Comparison of ENCODE assay signal across 12 cellular contexts in genomic region chr15:29888651-29889050, GRCh38.
DNase-seq lines count a peak whose midpoint lies in the region; ATAC-seq and TF ChIP-seq lines count a peak whose summit lies in the region.
"Had no signal": no experiment of that assay in that cellular context is flagged by ENCODE, and none has a peak within 500 bp of the region (broad histone marks: within the 10 kb centered on the region; RNA-seq: fewer than 3 reads in every experiment).

No MANE protein-coding gene starts in this region.

- no peaks in the 10 kb centered on the region for H3K9me3 ChIP-seq in iPS-15b (ENCODE audit: control insufficient read depth, insufficient read depth, low read length)

- H4K20me1 ChIP-seq in GM23338 (replicated peaks; ENCODE audit: insufficient read depth), result no peaks in the 10 kb centered on the region

- H3F3A ChIP-seq in GM23338 (replicated peaks; ENCODE audit: low read depth), result no peaks in the 10 kb centered on the region

- in situ Hi-C loops in brain microvascular endothelial cell (cut with HindIII; ENCODE audit: low pct_ligation_motif_present, low sequenced_read_pairs), result no loop called here

- no peaks in the 10 kb centered on the region for H3K27me3 ChIP-seq in GM23338 (ENCODE audit: insufficient read depth)
- no peaks in the 10 kb centered on the region for H3K27me3 ChIP-seq in brain microvascular endothelial cell (replicated peaks)
- H3K27me3 ChIP-seq in iPS-15b (ENCODE audit: control insufficient read depth, insufficient read depth, low read length), result no peaks in the 10 kb centered on the region

- H3K36me3 ChIP-seq in GM23338 (ENCODE audit: insufficient read depth), result no peaks in the 10 kb centered on the region
- no peaks in the 10 kb centered on the region for H3K36me3 ChIP-seq in brain microvascular endothelial cell (replicated peaks)
- no peaks in the 10 kb centered on the region for H3K36me3 ChIP-seq in iPS-15b (ENCODE audit: control insufficient read depth, insufficient read depth, low read length)

- peaks cover 8% of the 10 kb centered on the region for H3K27me3 Mint-ChIP-seq in GM23338 (ENCODE audit: insufficient read depth, low read depth, poor library complexity)

- H3K79me2 ChIP-seq in GM23338 (replicated peaks; ENCODE audit: insufficient read depth), result no peaks in the 10 kb centered on the region

- ATAC-seq in GM23338 (peak; percentile 90), HG03135 (IDR thresholded peaks at IDR 0.05; ENCODE audit: unreplicated experiment) (no peak), HG02870 (IDR thresholded peaks at IDR 0.05; ENCODE audit: unreplicated experiment) (no peak)
- ATAC-seq: CD8-positive, alpha-beta T cell had no signal

- H3K27ac Mint-ChIP-seq in GM23338, result peak overlapping the region; percentile 42; the same call in 1 of the 2 replicates
- H3K27ac Mint-ChIP-seq: activated CD4-positive, alpha-beta T cell treated with anti-CD3 and anti-CD28 coated beads, Interleukin-2, amount 10 ng/mL, durations not matched to agents 7 days and 5 days; CD8-positive, alpha-beta T cell had no signal

- peak overlapping the region; percentile 15; the same call in 1 of the 2 replicates for H3K27ac ChIP-seq in GM23338 (ENCODE audit: low read depth)
- peak overlapping the region; percentile 64 for H3K27ac ChIP-seq in brain microvascular endothelial cell
- H3K27ac ChIP-seq: RWPE1 had no signal

- peaks cover 12% of the 10 kb centered on the region; the same call in 1 of the 2 replicates for H3K9me2 ChIP-seq in GM23338 (ENCODE audit: insufficient read depth)

- peaks cover 27% of the 10 kb centered on the region for H3K4me1 ChIP-seq in GM23338 (ENCODE audit: insufficient read depth)
- peaks cover 20% of the 10 kb centered on the region for H3K4me1 ChIP-seq in iPS-15b (ENCODE audit: control insufficient read depth, insufficient read depth, low read length)

- H3K9me3 Mint-ChIP-seq in GM23338, result peaks cover 4% of the 10 kb centered on the region; the same call in 1 of the 3 replicates
- H3K9me3 Mint-ChIP-seq: activated CD4-positive, alpha-beta T cell treated with anti-CD3 and anti-CD28 coated beads, Interleukin-2, amount 10 ng/mL, durations not matched to agents 7 days and 5 days; CD8-positive, alpha-beta T cell had no signal

- DNase-seq in GM23338 (ENCODE audit: low spot score), result peak; percentile 62
- DNase-seq in brain microvascular endothelial cell, result peak; percentile 88
- peak; percentile 9 for DNase-seq in renal cortical epithelial cell (ENCODE audit: low read depth)
- no peak for DNase-seq in NK-92 treated with Interleukin-12 subunit alpha and Interleukin-12 subunit beta, amount 100 ng/mL, for 24 hours (lab: John Stamatoyannopoulos, UW)
- no peak for DNase-seq in NCI-H2196 (lab: John Stamatoyannopoulos, UW; ENCODE audit: unreplicated experiment)
- DNase-seq: activated CD4-positive, alpha-beta T cell treated with anti-CD3 and anti-CD28 coated beads, Interleukin-2, amount 10 ng/mL, durations not matched to agents 7 days and 5 days; CD8-positive, alpha-beta T cell; NCI-H1436 treated with DMSO at 0.1 percent for 48 hours had no signal

- H3K36me3 Mint-ChIP-seq in GM23338 (ENCODE audit: low read depth), result peaks cover 5% of the 10 kb centered on the region; the same call in 1 of the 3 replicates
- H3K36me3 Mint-ChIP-seq: CD8-positive, alpha-beta T cell had no signal

- TF ChIP-seq CTCF in GM23338 (conservative IDR thresholded peaks at IDR 0.05; ENCODE audit: low read depth in 2 of 2) (no peak), brain microvascular endothelial cell (IDR thresholded peaks at IDR 0.05; ENCODE audit: low read depth, low read length, missing control alignments) (no peak)

- no peak overlapping the region for H2AFZ ChIP-seq in GM23338

- peak overlapping the region; percentile 10 for H3K9ac ChIP-seq in iPS-15b (ENCODE audit: low read depth, low read length)

- peaks cover 28% of the 10 kb centered on the region for H3K4me1 Mint-ChIP-seq in GM23338
- H3K4me1 Mint-ChIP-seq: activated CD4-positive, alpha-beta T cell treated with anti-CD3 and anti-CD28 coated beads, Interleukin-2, amount 10 ng/mL, durations not matched to agents 7 days and 5 days had no signal

- peak overlapping the region; percentile 33; the same call in 2 of the 3 replicates for H3K4me3 Mint-ChIP-seq in GM23338
- H3K4me3 Mint-ChIP-seq: activated CD4-positive, alpha-beta T cell treated with anti-CD3 and anti-CD28 coated beads, Interleukin-2, amount 10 ng/mL, durations not matched to agents 7 days and 5 days; CD8-positive, alpha-beta T cell had no signal

- peak overlapping the region; percentile 59 for H3K4me2 ChIP-seq in GM23338

- no peak overlapping the region for H3K4me3 ChIP-seq in GM23338
- no peak overlapping the region for H3K4me3 ChIP-seq in brain microvascular endothelial cell (ENCODE audit: low read depth, low read length)
- no peak overlapping the region for H3K4me3 ChIP-seq in iPS-15b (ENCODE audit: low read depth, low read length)

TF ChIP-seq in GM23338, 12 proteins besides CTCF, POLR2A, EP300 and RAD21 (continues in another document):
- TF ChIP-seq EZH2 (IDR thresholded peaks at IDR 0.05; ENCODE audit: low read depth, unreplicated experiment) (no peak), REST (IDR thresholded peaks at IDR 0.05; ENCODE audit: unreplicated experiment) (no peak)

Comparison
In these comparisons a context has a peak if more than half of its experiments do, and no peak if none do; other contexts are left out.
1. DNase-seq: peak in GM23338 (single experiment), brain microvascular endothelial cell (single experiment) and renal cortical epithelial cell (single experiment); none in NK-92 treated with Interleukin-12 subunit alpha and Interleukin-12 subunit beta, amount 100 ng/mL, for 24 hours (single experiment) and NCI-H2196 (single experiment).